19 cellular contexts compared by ENCODE assay signal in the genomic region with DNA sequence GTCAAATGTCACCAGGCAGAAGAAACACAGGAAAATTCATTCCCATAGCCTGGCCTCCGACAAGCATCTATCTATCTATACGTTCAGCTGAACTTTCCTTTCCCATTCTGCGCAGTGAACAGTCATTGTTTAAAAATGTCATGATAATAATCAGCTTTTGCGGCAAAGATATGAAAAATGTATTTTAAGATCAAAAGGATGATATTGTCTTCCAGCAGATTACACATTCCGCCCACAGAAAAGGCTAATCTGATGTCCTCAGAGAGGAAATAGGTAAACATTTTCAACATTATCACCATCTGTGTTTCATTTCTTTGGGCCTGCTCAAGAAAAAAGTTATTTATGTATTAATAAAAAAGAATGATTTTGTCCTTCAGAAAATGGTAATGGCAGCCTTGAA.
A peak's percentile ranks its signal among the peaks of the same experiment; 100 is the strongest.
DNase-seq lines count a peak whose midpoint lies in the region; FAIRE-seq and TF ChIP-seq lines count a peak whose summit lies in the region.
"Had no signal": no experiment of that assay in that cellular context is flagged by ENCODE, and none has a peak within 500 bp of the region (broad histone marks: within the 10 kb centered on the region; RNA-seq: fewer than 3 reads in every experiment).

No MANE protein-coding gene starts in this region.

- CTCF ChIA-PET in SK-N-SH (lab: Yijun Ruan, JAX): interaction anchor here (0.6 to 2.5 kb wide), 6 partner anchors 33 to 486 kb away, joined by 3 to 9 read pairs (median 6); no protein-coding TSS in a partner anchor

- H3K4me3 ChIP-seq in SK-N-SH (ENCODE audit: low read depth in 2 of 2, low read length in 1 of 2) (no peak overlapping the region), brain microvascular endothelial cell (ENCODE audit: low read depth, low read length) (no peak overlapping the region), keratinocyte (ENCODE audit: control insufficient read depth in 2 of 3, extremely low read depth in 1 of 3, insufficient read depth in 2 of 3, low read depth in 1 of 3, low read length in 3 of 3) (no peak overlapping the region)
- H3K4me3 ChIP-seq: A549, GM23248, HAP-1, SJCRH30 had no signal

- H4K20me1 ChIP-seq in SK-N-SH (ENCODE audit: insufficient read depth) (no peaks in the 10 kb centered on the region), keratinocyte (ENCODE audit: control insufficient read depth, extremely low read depth, insufficient read depth, low read length) (no peaks in the 10 kb centered on the region)

- H3F3A ChIP-seq in SK-N-SH (replicated peaks; ENCODE audit: insufficient read depth): peaks cover 19% of the 10 kb centered on the region

- POLR2A ChIA-PET in SK-N-SH (lab: Yijun Ruan, JAX): no interaction called here

- no peaks in the 10 kb centered on the region for H3K79me2 ChIP-seq in SK-N-SH (ENCODE audit: insufficient read depth)
- no peaks in the 10 kb centered on the region for H3K79me2 ChIP-seq in keratinocyte (ENCODE audit: control insufficient read depth, insufficient read depth, low read length)

- no peak overlapping the region for H2AFZ ChIP-seq in SK-N-SH (ENCODE audit: low read depth)
- no peak overlapping the region for H2AFZ ChIP-seq in keratinocyte (ENCODE audit: control insufficient read depth, low read length)
- H2AFZ ChIP-seq: GM23248 had no signal

- dilution Hi-C loops in keratinocyte (cut with MboI; ENCODE audit: extremely low pct_ligation_motif_present, low sequenced_read_pairs): no loop called here

- H3K9me3 ChIP-seq in SK-N-SH (no peaks in the 10 kb centered on the region), keratinocyte (ENCODE audit: control insufficient read depth, low read depth, low read length) (no peaks in the 10 kb centered on the region)
- H3K9me3 ChIP-seq: A549, HAP-1, SJCRH30 had no signal

- TF ChIP-seq RAD21 in SK-N-SH (IDR thresholded peaks at IDR 0.05; ENCODE audit: low read length): peak; percentile 23; the same call in 1 of the 2 replicates

- no peaks in the 10 kb centered on the region for H3K9me2 ChIP-seq in SK-N-SH

- WGBS in SK-N-SH (ENCODE audit: low lambda C conversion rate): 8% methylated on average over 5 of the region's 5 CpGs

- H3K4me1 ChIP-seq in SK-N-SH (ENCODE audit: control insufficient read depth in 1 of 2, insufficient read depth in 2 of 2, low read depth in 1 of 2, low read length in 1 of 2) (peaks cover 15 to 55% of the 10 kb centered on the region in 2 experiments), keratinocyte (ENCODE audit: control insufficient read depth, extremely low read depth, insufficient read depth, low read length) (peaks cover 26% of the 10 kb centered on the region)
- H3K4me1 ChIP-seq: HAP-1 had no signal

- H3K9me1 ChIP-seq in keratinocyte (ENCODE audit: control insufficient read depth, extremely low read depth, insufficient read depth, low read length): no peaks in the 10 kb centered on the region

- TF ChIP-seq EP300 in SK-N-SH (IDR thresholded peaks at IDR 0.05; ENCODE audit: borderline replicate concordance in 1 of 2, low read depth in 1 of 2, low read length in 1 of 2): peak; percentile 77 to 93; a peak in 3 of 4 replicates

- DNase-seq in SK-N-SH: no peak
- peak; percentile 11 for DNase-seq in brain microvascular endothelial cell
- no peak for DNase-seq in keratinocyte (ENCODE audit: low read depth, low spot score)
- DNase-seq in stimulated activated CD4-positive, alpha-beta T cell treated with anti-CD3 and anti-CD28 coated beads, Interleukin-2, amount 100 ng/mL, for 24 hours: no peak
- no peak for DNase-seq in ureter (ENCODE audit: low spot score)
- DNase-seq in SIG-M5 treated with dmso at 0.1 percent for 504 hours (lab: John Stamatoyannopoulos, UW; ENCODE audit: unreplicated experiment): no peak
- DNase-seq: EL, GM23248, KBM-7, MM.1S, NCI-H1048, NCI-H1436, NCI-H187 treated with DMSO at 0.1 percent for 48 hours, NCI-H69, SJCRH30 had no signal

- H3K36me3 ChIP-seq in SK-N-SH (replicated peaks in 1 of 2; ENCODE audit: control insufficient read depth in 1 of 2, insufficient read depth in 2 of 2, low read length in 1 of 2): no peaks in the 10 kb centered on the region
- H3K36me3 ChIP-seq in brain microvascular endothelial cell (replicated peaks): no peaks in the 10 kb centered on the region
- no peaks in the 10 kb centered on the region for H3K36me3 ChIP-seq in keratinocyte (ENCODE audit: control insufficient read depth in 2 of 2, extremely low read depth in 1 of 2, insufficient read depth in 2 of 2, low read length in 2 of 2)
- H3K36me3 ChIP-seq: HAP-1, SJCRH30 had no signal

- in situ Hi-C loops in brain microvascular endothelial cell (cut with HindIII; ENCODE audit: low pct_ligation_motif_present, low sequenced_read_pairs): no loop called here

- H3K9ac ChIP-seq in SK-N-SH (no peak overlapping the region), keratinocyte (ENCODE audit: control insufficient read depth, extremely low read depth, insufficient read depth, low read length) (no peak overlapping the region)
- H3K9ac ChIP-seq: GM23248 had no signal

- H3K27me3 ChIP-seq in SK-N-SH (ENCODE audit: insufficient read depth) (no peaks in the 10 kb centered on the region), brain microvascular endothelial cell (replicated peaks) (no peaks in the 10 kb centered on the region), keratinocyte (ENCODE audit: control insufficient read depth, extremely low read depth, insufficient read depth, low read length) (peaks cover 5% of the 10 kb centered on the region)
- H3K27me3 ChIP-seq: SJCRH30 had no signal

- peak overlapping the region; percentile 53 to 79 for H3K27ac ChIP-seq in SK-N-SH (ENCODE audit: low read depth in 2 of 2, low read length in 1 of 2)
- no peak overlapping the region for H3K27ac ChIP-seq in brain microvascular endothelial cell
- H3K27ac ChIP-seq in keratinocyte (ENCODE audit: control insufficient read depth, insufficient read depth, low read length): no peak overlapping the region
- H3K27ac ChIP-seq in temporal lobe (ENCODE audit: low read depth, low read length): peak overlapping the region; percentile 19
- H3K27ac ChIP-seq: A549, GM23248, HL-60, SJCRH30 had no signal

- no peak for TF ChIP-seq CTCF in SK-N-SH (IDR thresholded peaks at IDR 0.05)
- TF ChIP-seq CTCF in brain microvascular endothelial cell (IDR thresholded peaks at IDR 0.05; ENCODE audit: low read depth, low read length, missing control alignments): no peak
- no peak for TF ChIP-seq CTCF in keratinocyte (optimal IDR thresholded peaks at IDR 0.05 in 1 of 3, IDR thresholded peaks at IDR 0.05 in 1 of 3, conservative IDR thresholded peaks at IDR 0.05 in 1 of 3; ENCODE audit: extremely low read depth in 1 of 3, insufficient read depth in 2 of 3, low read length in 3 of 3)

- H3K4me2 ChIP-seq in SK-N-SH (peak overlapping the region; percentile 17), keratinocyte (ENCODE audit: control insufficient read depth, extremely low read depth, insufficient read depth, low read depth, low read length) (peak overlapping the region; percentile 46)

- FAIRE-seq in keratinocyte (lab: Jason Lieb, UNC): peak; percentile 36
- FAIRE-seq: A549 had no signal

TF ChIP-seq in SK-N-SH, 30 proteins besides CTCF, POLR2A, EP300 and RAD21 (continues in another document):
- TF ChIP-seq SIN3A (IDR thresholded peaks at IDR 0.05; ENCODE audit: borderline replicate concordance, low read depth, low read length): no peak
- TF ChIP-seq RXRA (IDR thresholded peaks at IDR 0.05; ENCODE audit: borderline replicate concordance, low read depth): peak; percentile 89; the same call in 1 of the 2 replicates
- TF ChIP-seq MXI1 (IDR thresholded peaks at IDR 0.05; ENCODE audit: low read depth, low read length): no peak
- peak; percentile 21 for TF ChIP-seq CHD2 (IDR thresholded peaks at IDR 0.05; ENCODE audit: low read length, partially characterized antibody)
- TF ChIP-seq ELF1 (IDR thresholded peaks at IDR 0.05): peak; percentile 13; the same call in 1 of the 2 replicates
- peak; percentile 36; the same call in 1 of the 2 replicates for TF ChIP-seq YY1 (IDR thresholded peaks at IDR 0.05; ENCODE audit: low read depth)
- TF ChIP-seq REST (IDR thresholded peaks at IDR 0.05; ENCODE audit: low read depth, low read length): no peak
- 0 out of 2 replicates have a peak, but pooled peaks have one; percentile 49 for TF ChIP-seq MAX (IDR thresholded peaks at IDR 0.05; ENCODE audit: low read depth)
- peak; percentile 61; the same call in 1 of the 2 replicates for TF ChIP-seq POLR2AphosphoS5 (IDR thresholded peaks at IDR 0.05; ENCODE audit: low read depth, low read length)
- TF ChIP-seq MEF2A (IDR thresholded peaks at IDR 0.05; ENCODE audit: borderline replicate concordance, low read depth): peak; percentile 79
- TF ChIP-seq FOSL2 (IDR thresholded peaks at IDR 0.05; ENCODE audit: borderline replicate concordance, low read depth): peak; percentile 79; the same call in 1 of the 2 replicates
- TF ChIP-seq SMC3 (IDR thresholded peaks at IDR 0.05; ENCODE audit: low read depth, low read length): no peak
- no peak for TF ChIP-seq GABPA (IDR thresholded peaks at IDR 0.05; ENCODE audit: low read depth)

Comparison
In these comparisons a context has a peak if more than half of its experiments do, and no peak if none do; other contexts are left out.
1. H3K27ac ChIP-seq: peak in SK-N-SH (2 of 2) and temporal lobe (single experiment); none in brain microvascular endothelial cell (single experiment) and keratinocyte (single experiment).